ENCODE assay signal across 1 cellular context in the genomic region with DNA sequence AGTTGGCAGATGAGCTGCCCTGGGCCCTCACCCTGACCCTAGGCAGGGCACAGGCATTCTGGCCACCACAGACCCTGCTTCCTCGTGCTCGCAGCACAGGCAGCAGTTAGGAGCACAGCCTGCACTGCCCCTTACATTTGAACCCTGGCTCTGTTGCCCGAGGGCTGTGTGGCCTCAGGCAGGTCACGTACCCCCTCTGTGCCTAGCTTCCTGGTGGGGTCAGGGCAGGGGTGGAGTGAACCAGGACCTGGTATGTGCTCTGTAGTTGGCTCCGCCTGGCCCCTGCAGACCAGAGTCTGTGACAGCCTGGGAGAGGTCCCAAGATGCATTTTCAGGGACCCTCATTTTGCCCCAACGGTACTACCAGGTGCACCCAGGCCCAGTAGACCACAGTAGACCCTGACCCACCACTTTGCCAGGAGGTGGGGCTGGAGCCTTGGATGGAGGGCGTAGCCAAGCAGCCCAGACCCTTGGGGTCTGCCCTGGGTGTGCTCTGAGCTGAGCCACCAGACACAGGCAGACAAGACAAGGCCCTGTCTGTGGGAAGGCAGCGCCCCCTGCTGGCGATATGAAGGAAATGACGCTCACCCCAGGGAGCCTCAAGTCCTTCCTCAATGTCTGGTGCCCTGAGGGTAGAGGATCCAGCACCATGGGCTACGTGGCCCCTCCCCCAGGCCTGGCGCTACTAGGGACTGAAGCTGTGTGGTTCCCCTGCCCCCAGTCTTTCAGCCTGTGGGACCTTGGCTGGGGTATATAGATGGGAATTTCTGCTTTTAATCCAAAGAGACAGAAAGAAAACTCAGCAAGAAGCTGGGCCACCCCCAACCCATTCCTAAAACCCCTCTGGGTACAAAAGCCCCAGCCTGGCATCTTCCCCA.
TF ChIP-seq lines count a peak whose summit lies in the region.

No MANE protein-coding gene starts in this region.

TF ChIP-seq in H1, 55 proteins besides CTCF, POLR2A, EP300 and RAD21:
- TF ChIP-seq BCL11A (IDR thresholded peaks at IDR 0.05; ENCODE audit: low read depth in 2 of 2, low read length in 2 of 2) (no peak), SIN3A (conservative IDR thresholded peaks at IDR 0.05 in 1 of 2, IDR thresholded peaks at IDR 0.05 in 1 of 2; ENCODE audit: low read depth in 1 of 2, low read length in 2 of 2) (0 out of 4 replicates have a peak, but pooled peaks of 1 of the 2 experiments have one; percentile 54), TEAD4 (IDR thresholded peaks at IDR 0.05; ENCODE audit: low read depth, low read length) (no peak), SP1 (IDR thresholded peaks at IDR 0.05; ENCODE audit: low read depth, low read length) (0 out of 2 replicates have a peak, but pooled peaks have one; percentile 25), JUND (IDR thresholded peaks at IDR 0.05; ENCODE audit: low read length) (0 out of 2 replicates have a peak, but pooled peaks have one; percentile 36), NANOG (IDR thresholded peaks at IDR 0.05; ENCODE audit: insufficient read depth, low read depth, low read length, poor library complexity, severe bottlenecking) (peak; percentile 23), GABPA (IDR thresholded peaks at IDR 0.05; ENCODE audit: borderline replicate concordance, insufficient read depth, low read length) (peak; percentile 32; the same call in 1 of the 2 replicates), CREB1 (IDR thresholded peaks at IDR 0.05) (peak; percentile 83), SP2 (IDR thresholded peaks at IDR 0.05; ENCODE audit: low read length) (no peak), EZH2 (IDR thresholded peaks at IDR 0.05; ENCODE audit: low read depth, low read length, severe bottlenecking) (peak; percentile 8), YY1 (IDR thresholded peaks at IDR 0.05; ENCODE audit: low read depth, low read length) (0 out of 2 replicates have a peak, but pooled peaks have one; percentile 26), BACH1 (IDR thresholded peaks at IDR 0.05; ENCODE audit: low read length) (peak; percentile 33; the same call in 1 of the 2 replicates), TAF7 (optimal IDR thresholded peaks at IDR 0.05; ENCODE audit: borderline replicate concordance, low read depth, low read length) (peak; percentile 68), CBX8 (IDR thresholded peaks at IDR 0.05; ENCODE audit: borderline replicate concordance, low read depth, low read length) (no peak)
TF ChIP-seq in H1: peak in this region for 10.
